23 cellular contexts compared by ENCODE assay signal in genomic region chrX:66889418-66889817, GRCh38.
"Had no signal": no experiment of that assay in that cellular context is flagged by ENCODE, and none has a peak within 500 bp of the region (broad histone marks: within the 10 kb centered on the region; RNA-seq: fewer than 3 reads in every experiment).

No MANE protein-coding gene starts in this region.

- H3K4me2 ChIP-seq: KMS-11 had no signal

- H3K9ac ChIP-seq: KMS-11 had no signal

- FAIRE-seq: K562, RCC 7860 had no signal

- H3K4me1 ChIP-seq: SJSA1 had no signal

- H3K4me3 ChIP-seq: K562, SJSA1, SK-N-MC had no signal

- H3K36me3 ChIP-seq: SJSA1 had no signal

- ATAC-seq: K562 had no signal

- DNase-seq: Kasumi-1, MV-4-11, NCI-H1092, NCI-H1105 treated with DMSO at 0.1 percent for 48 hours, NCI-H1417 treated with DMSO at 0.1 percent for 48 hours, NCI-H146, NCI-H1694 treated with DMSO at 0.1 percent for 48 hours, NCI-H1930, NCI-H2081, NCI-H2107, NCI-H2227 treated with DMSO at 0.1 percent for 48 hours, NCI-H524, NCI-H526 treated with DMSO at 0.1 percent for 48 hours, NCI-H748 treated with DMSO at 0.1 percent for 48 hours, Right ventricle myocardium superior, RPMI8226, SIG-M5 had no signal

- H3K27me3 ChIP-seq: SJSA1 had no signal

- H3K9me3 ChIP-seq: SJSA1 had no signal

- H3K27ac ChIP-seq: HL-60, KMS-11, SJSA1, SK-N-MC had no signal
